Comparison of ENCODE assay signal across 8 cellular contexts in the genomic region with DNA sequence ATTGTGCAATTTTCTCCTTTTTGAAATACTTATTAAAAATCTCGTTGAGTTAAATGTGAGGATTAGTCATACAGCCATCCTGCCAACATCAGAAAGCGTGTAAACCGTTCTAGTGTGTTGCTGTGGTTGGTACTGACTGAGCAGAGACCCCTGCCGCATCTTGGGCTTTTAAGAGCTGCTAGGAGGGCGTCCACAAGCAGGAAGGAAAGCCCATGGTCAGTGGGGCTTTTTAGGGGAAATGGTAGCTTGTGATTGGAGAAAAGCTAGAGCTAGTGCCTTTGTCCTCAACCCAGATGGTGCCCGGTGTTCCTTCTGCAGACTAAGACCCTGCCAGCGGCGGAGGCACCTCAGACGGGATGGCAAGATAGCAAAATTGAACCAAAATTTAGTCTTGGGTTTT. TPM values are rescaled to one million over a fixed set of nuclear protein-coding genes. Genes with fewer than 3 reads are reported as not detected.
DNase-seq lines count a peak whose midpoint lies in the region; ATAC-seq and TF ChIP-seq lines count a peak whose summit lies in the region.

No MANE protein-coding gene starts in this region.

- no peak overlapping the region for H2AFZ ChIP-seq in mammary epithelial cell (ENCODE audit: low read depth, low read length)

- no peaks in the 10 kb centered on the region for H3K27me3 ChIP-seq in mammary epithelial cell (ENCODE audit: insufficient read depth, low read length)
- no peaks in the 10 kb centered on the region for H3K27me3 ChIP-seq in tibial artery

- DNase-seq in NCI-H446 (lab: John Stamatoyannopoulos, UW) (peak; percentile 33 to 66), NCI-H446 treated with DMSO at 0.1 percent for 48 hours (lab: John Stamatoyannopoulos, UW) (no peak), RPMI7951 (ENCODE audit: low read depth) (peak; percentile 50), mammary epithelial cell (peak; percentile 15), medulla oblongata (ENCODE audit: extremely low spot score) (peak; percentile 43), tibial artery (no peak), COLO829 (ENCODE audit: low spot score) (no peak)

- ATAC-seq in GM21423 (IDR thresholded peaks at IDR 0.05; ENCODE audit: unreplicated experiment) = no peak

- H3K4me1 ChIP-seq in mammary epithelial cell (ENCODE audit: insufficient read depth, low read length) (peaks cover 15% of the 10 kb centered on the region), tibial artery (peaks cover 0 to 47% (median 20%) of the 10 kb centered on the region in 4 donors)

- in situ Hi-C loops in mammary epithelial cell (cut with MboI; ENCODE audit: low sequenced_read_pairs in 2 of 2) = no loop called here

- peaks cover 2% of the 10 kb centered on the region for H4K20me1 ChIP-seq in mammary epithelial cell (ENCODE audit: insufficient read depth, low read length)

- H3K36me3 ChIP-seq in mammary epithelial cell (ENCODE audit: insufficient read depth, low read length) (no peaks in the 10 kb centered on the region), tibial artery (peaks cover 5 to 8% (median 7%) of the 10 kb centered on the region in 3 donors)

- BruUV-seq in mammary epithelial cell (replicated peaks; lab: Mats Ljungman, UMichigan) = no TSS peak

- H3K4me3 ChIP-seq in mammary epithelial cell (replicated peaks in 1 of 3; ENCODE audit: insufficient read depth in 1 of 3, low read depth in 2 of 3, low read length in 3 of 3) = peak overlapping the region; percentile 78 to 99 (median 80)
- peak overlapping the region; percentile 73 to 95 for H3K4me3 ChIP-seq in tibial artery

- TF ChIP-seq CTCF in mammary epithelial cell (conservative IDR thresholded peaks at IDR 0.05 in 1 of 2, IDR thresholded peaks at IDR 0.05 in 1 of 2; ENCODE audit: extremely low read depth in 1 of 2, insufficient read depth in 1 of 2, low read depth in 1 of 2, low read length in 2 of 2) (no peak), tibial artery (IDR thresholded peaks at IDR 0.05) (no peak)

- peak overlapping the region; percentile 83 for H3K9ac ChIP-seq in mammary epithelial cell (ENCODE audit: insufficient read depth, low read length)

- 48% methylated on average over 9 of the region's 9 CpGs for WGBS in mammary epithelial cell (ENCODE audit: low coverage, missing lambda C conversion rate)

- H3K9me3 ChIP-seq in mammary epithelial cell (replicated peaks; ENCODE audit: insufficient read depth, low read length) (no peaks in the 10 kb centered on the region), tibial artery (no peaks in the 10 kb centered on the region)

- peak overlapping the region; percentile 86 for H3K4me2 ChIP-seq in mammary epithelial cell (ENCODE audit: insufficient read depth, low read depth, low read length)

- H3K79me2 ChIP-seq in mammary epithelial cell (ENCODE audit: insufficient read depth, low read length) = peaks cover 79% of the 10 kb centered on the region

- dilution Hi-C loops in mammary epithelial cell (cut with HindIII; ENCODE audit: low sequenced_read_pairs) = no loop called here

- CTCF ChIA-PET in mammary epithelial cell (lab: Charles Lee; ENCODE audit: low non-redundant PET) = no interaction called here

- H3K27ac ChIP-seq in mammary epithelial cell (ENCODE audit: insufficient read depth, low read depth, low read length) (peak overlapping the region; percentile 69), tibial artery (peak overlapping the region; percentile 78 to 86)

- intact Hi-C loops in mammary epithelial cell (cut with micrococcal nuclease) (loop anchor here (1.0 kb wide), 1 partner anchor 52 kb away; a partner anchor contains a TSS), tibial artery (cut with DNase I; ENCODE audit: low total_unique reads) (loop anchor here (2.0 to 5.0 kb wide), 2 partner anchors 31 to 53 kb away; a partner anchor contains a TSS)

RNA-seq across cellular contexts. Expression of a gene that starts 1.4 kb away (rescaled TPM):
- 91.9 and 95.6 TPM in 2 replicates for total RNA-seq in RPMI7951 (2014; rRNA removed; shearing (Covaris generic))
- total RNA-seq in mammary epithelial cell = 100 to 1,000 TPM in 1 of 2 donors, 10 to 100 TPM in 1; 73.8 to 197 TPM
- 128 TPM for polyA plus RNA-seq in mammary epithelial cell
- 231 TPM for polyA minus RNA-seq in mammary epithelial cell

RNA-seq across cellular contexts. Expression of a gene that starts 1.5 kb away (rescaled TPM):
- total RNA-seq in RPMI7951 (2014; rRNA removed; shearing (Covaris generic)) = 3.4 and 3.8 TPM in 2 replicates
- total RNA-seq in mammary epithelial cell = 1 to 10 TPM; 4.5 to 7.4 TPM
- 3.1 TPM for polyA plus RNA-seq in mammary epithelial cell
- polyA minus RNA-seq in mammary epithelial cell = 1.8 TPM

RNA-seq across cellular contexts. Expression of a gene that starts 28.2 kb away (rescaled TPM):
- total RNA-seq in RPMI7951 (2014; rRNA removed; shearing (Covaris generic)) = not detected in 2 replicates
- not detected for total RNA-seq in mammary epithelial cell
- polyA plus RNA-seq in mammary epithelial cell = not detected
- polyA minus RNA-seq in mammary epithelial cell = not detected

RNA-seq across cellular contexts. Expression of a gene that starts 52.0 kb away (rescaled TPM):
- total RNA-seq in RPMI7951 (2014; rRNA removed; shearing (Covaris generic)) = 147 and 158 TPM in 2 replicates
- 100 to 1,000 TPM in 1 of 2 donors, 10 to 100 TPM in 1; 77.7 to 167 TPM for total RNA-seq in mammary epithelial cell
- polyA plus RNA-seq in mammary epithelial cell = 252 TPM
- polyA minus RNA-seq in mammary epithelial cell = 101 TPM

Comparison
In these comparisons a context has a peak if more than half of its experiments do, and no peak if none do; other contexts are left out.
1. DNase-seq: peak in NCI-H446 (2 of 2), RPMI7951 (single experiment), mammary epithelial cell (single experiment) and medulla oblongata (single experiment); none in NCI-H446 treated with DMSO at 0.1 percent for 48 hours (single experiment), tibial artery (0 of 2) and COLO829 (single experiment).